In the genomic region with DNA sequence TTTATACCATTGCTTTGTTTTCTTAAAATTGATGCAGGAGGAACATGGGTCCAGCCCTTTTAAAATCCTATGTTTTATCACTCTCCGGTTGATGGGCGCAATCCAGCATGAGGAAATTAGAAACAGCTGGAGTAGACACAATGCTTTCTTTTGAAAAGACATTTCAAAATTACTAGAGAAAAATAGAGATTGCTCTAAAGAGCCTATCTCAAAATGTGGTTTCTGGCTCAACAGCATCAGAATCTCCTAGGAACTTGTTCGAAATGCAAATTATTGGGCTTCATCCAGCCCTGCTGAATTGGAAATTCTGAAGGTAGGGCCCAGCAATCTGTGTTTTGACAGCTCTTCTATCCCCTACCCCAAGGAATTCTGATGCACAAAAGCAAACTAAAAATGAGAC, we compare ENCODE assay signal across 27 cellular contexts.
DNase-seq lines count a peak whose midpoint lies in the region; ATAC-seq, FAIRE-seq and TF ChIP-seq lines count a peak whose summit lies in the region.
"Had no signal": no experiment of that assay in that cellular context is flagged by ENCODE, and none has a peak within 500 bp of the region (broad histone marks: within the 10 kb centered on the region; RNA-seq: fewer than 3 reads in every experiment).

No MANE protein-coding gene starts in this region.

- BruUV-seq in IMR-90 (replicated peaks; lab: Mats Ljungman, UMichigan) = no TSS peak

- in situ Hi-C loops in IMR-90 (cut with MboI; ENCODE audit: low sequenced_read_pairs) = no loop called here
- in situ Hi-C loops in GM13976 (cut with MboI; ENCODE audit: low sequenced_read_pairs, unreplicated experiment) = no loop called here

- H3K79me1 ChIP-seq in IMR-90 (ENCODE audit: low read depth in 1 of 2, low read length in 2 of 2) = no peaks in the 10 kb centered on the region

- H3K36me3 Mint-ChIP-seq in astrocyte (ENCODE audit: low read depth, unreplicated experiment) (no peaks in the 10 kb centered on the region), nephron (ENCODE audit: low read depth) (no peaks in the 10 kb centered on the region)
- H3K36me3 Mint-ChIP-seq: activated CD8-positive, alpha-beta memory T cell treated with anti-CD3 and anti-CD28 coated beads, Interleukin-2, amount 10 ng/mL, durations not matched to agents 7 days and 5 days; stimulated activated memory B cell treated with anti-CD40 and anti-IgM and Interleukin-4, amounts not matched to agents 10 μg/mL and 1 μg/mL and 100 μg/mL, for 72 hours had no signal

- peak overlapping the region; percentile 91 for H4K91ac ChIP-seq in IMR-90 (ENCODE audit: insufficient read depth, low read depth, low read length)

- WGBS in IMR-90 (ENCODE audit: extremely low coverage in 2 of 2, insufficient read length in 1 of 2), 2 experiments = no CpG with 5 or more reads among the region's 3 CpGs

- H3K4me1 ChIP-seq in IMR-90 (ENCODE audit: control insufficient read depth, insufficient read depth, low read length) = peaks cover 13% of the 10 kb centered on the region
- peaks cover 24% of the 10 kb centered on the region for H3K4me1 ChIP-seq in astrocyte (ENCODE audit: insufficient read depth, low read length)
- H3K4me1 ChIP-seq: ascending aorta, BLaER1, esophagus muscularis mucosa had no signal

- peak overlapping the region; percentile 76 for H3K14ac ChIP-seq in IMR-90 (replicated peaks; ENCODE audit: low read depth, low read length)

- no peak for TF ChIP-seq POLR2A in IMR-90 (IDR thresholded peaks at IDR 0.05; ENCODE audit: low read depth, low read length)
- TF ChIP-seq POLR2A in GM12891 (IDR thresholded peaks at IDR 0.05; ENCODE audit: low read depth, low read length) = no peak

- H3K4me3 Mint-ChIP-seq in astrocyte (ENCODE audit: unreplicated experiment) (no peak overlapping the region), nephron (no peak overlapping the region)
- H3K4me3 Mint-ChIP-seq: activated CD4-positive, alpha-beta T cell treated with anti-CD3 and anti-CD28 coated beads, Interleukin-2, amount 10 ng/mL, durations not matched to agents 7 days and 5 days; activated CD8-positive, alpha-beta memory T cell treated with anti-CD3 and anti-CD28 coated beads, Interleukin-2, amount 10 ng/mL, durations not matched to agents 7 days and 5 days; activated T-cell treated with anti-CD3 and anti-CD28 coated beads, Interleukin-2, amount 50 U/mL, for 72 hours; stimulated activated memory B cell treated with anti-CD40 and anti-IgM and Interleukin-4, amounts not matched to agents 10 μg/mL and 1 μg/mL and 100 μg/mL, for 72 hours had no signal

- peak overlapping the region; percentile 95 for H2BK120ac ChIP-seq in IMR-90 (ENCODE audit: low read depth, low read length)

- peak overlapping the region; percentile 62 for H3K27ac ChIP-seq in IMR-90 (ENCODE audit: insufficient read depth, low read length)
- H3K27ac ChIP-seq in astrocyte (ENCODE audit: low read depth, low read length) = peak overlapping the region; percentile 53
- H3K27ac ChIP-seq: ascending aorta, BLaER1, esophagus muscularis mucosa had no signal

- H2AK5ac ChIP-seq in IMR-90 (ENCODE audit: low read depth, low read length) = peak overlapping the region; percentile 25; the same call in 1 of the 2 replicates

- POLR2A ChIA-PET in IMR-90 (lab: Charles Lee; ENCODE audit: unreplicated experiment) = no interaction called here

- H3K4me2 ChIP-seq in IMR-90 (ENCODE audit: low read depth, low read length) = peak overlapping the region; percentile 29; the same call in 1 of the 2 replicates
- peak overlapping the region; percentile 72 for H3K4me2 ChIP-seq in astrocyte (ENCODE audit: low read length)
- H3K4me2 ChIP-seq: BLaER1 had no signal

- no peak for TF ChIP-seq RAD21 in IMR-90 (IDR thresholded peaks at IDR 0.05; ENCODE audit: low read length)

- H2BK20ac ChIP-seq in IMR-90 (ENCODE audit: low read depth, low read length) = peak overlapping the region; percentile 89

- H3K79me2 ChIP-seq in astrocyte (ENCODE audit: insufficient read depth, low read length) = no peaks in the 10 kb centered on the region

- peak overlapping the region; percentile 45 for H2BK15ac ChIP-seq in IMR-90 (ENCODE audit: low read depth, low read length)

- H2AK9ac ChIP-seq in IMR-90 (replicated peaks; ENCODE audit: low read depth, low read length, poor library complexity) = no peak overlapping the region

- peak overlapping the region; percentile 69 to 72 for H4K8ac ChIP-seq in IMR-90 (ENCODE audit: low read depth in 2 of 2, low read length in 2 of 2)

- H3K9ac ChIP-seq in IMR-90 (ENCODE audit: low read depth, low read length) (peak overlapping the region; percentile 42), astrocyte (ENCODE audit: low read length) (peak overlapping the region; percentile 42)
- H3K9ac ChIP-seq: BLaER1 had no signal

- FAIRE-seq in astrocyte (lab: Jason Lieb, UNC) (no peak), GM12891 (lab: Jason Lieb, UNC) (no peak)
- FAIRE-seq: G401.6, GM18507 had no signal

- dilution Hi-C loops in IMR-90 (cut with HindIII; ENCODE audit: low sequenced_read_pairs, unreplicated experiment) = no loop called here

- H3K56ac ChIP-seq in IMR-90 (ENCODE audit: extremely low read depth, insufficient read depth, low read length) = peak overlapping the region; percentile 60

- H3K9me3 ChIP-seq in IMR-90 (ENCODE audit: control insufficient read depth, insufficient read depth, low read length) = no peaks in the 10 kb centered on the region
- H3K9me3 ChIP-seq in astrocyte (ENCODE audit: insufficient read depth, low read depth, low read length) = no peaks in the 10 kb centered on the region
- H3K9me3 ChIP-seq: ascending aorta, esophagus muscularis mucosa had no signal

- H3K9me1 ChIP-seq in IMR-90 (ENCODE audit: insufficient read depth, low read length) = no peaks in the 10 kb centered on the region

- no peak; the same call in none of the 2 replicates for ATAC-seq in IMR-90 (ENCODE audit: low read depth)
- ATAC-seq: activated CD8-positive, alpha-beta memory T cell treated with anti-CD3 and anti-CD28 coated beads, Interleukin-2, amount 10 ng/mL, durations not matched to agents 7 days and 5 days; activated T-cell treated with anti-CD3 and anti-CD28 coated beads, Interleukin-2, amount 50 U/mL, for 72 hours; stimulated activated memory B cell treated with anti-CD40 and anti-IgM and Interleukin-4, amounts not matched to agents 10 μg/mL and 1 μg/mL and 100 μg/mL, for 72 hours had no signal

- H3K4me3 ChIP-seq in IMR-90 (ENCODE audit: insufficient read depth, low read depth, low read length) (no peak overlapping the region), astrocyte (ENCODE audit: insufficient read depth, low read depth, low read length) (no peak overlapping the region), fibroblast of mammary gland (ENCODE audit: control insufficient read depth, low read depth, low read length) (no peak overlapping the region)
- H3K4me3 ChIP-seq: ascending aorta, BLaER1, esophagus muscularis mucosa had no signal

- H3K9me3 Mint-ChIP-seq in astrocyte (ENCODE audit: unreplicated experiment) (no peaks in the 10 kb centered on the region), nephron (no peaks in the 10 kb centered on the region)
- H3K9me3 Mint-ChIP-seq: activated CD4-positive, alpha-beta T cell treated with anti-CD3 and anti-CD28 coated beads, Interleukin-2, amount 10 ng/mL, durations not matched to agents 7 days and 5 days had no signal

- CTCF ChIA-PET in IMR-90 (lab: Yijun Ruan, JAX) = interaction anchor here (0.9 to 1.6 kb wide), 3 partner anchors 13 to 312 kb away, joined by 3 to 4 read pairs (median 4); no protein-coding TSS in a partner anchor

- H4K20me1 ChIP-seq in IMR-90 (ENCODE audit: insufficient read depth, low read length) = no peaks in the 10 kb centered on the region
- H4K20me1 ChIP-seq in astrocyte (ENCODE audit: insufficient read depth, low read length) = no peaks in the 10 kb centered on the region
- H4K20me1 ChIP-seq: BLaER1 had no signal

- intact Hi-C loops in IMR-90 (cut with micrococcal nuclease) = loop anchor here (5.0 kb wide), 2 partner anchors 44 to 109 kb away; no protein-coding TSS in a partner anchor

- H2AFZ ChIP-seq in IMR-90 (replicated peaks; ENCODE audit: low read length, poor library complexity) (no peak overlapping the region), astrocyte (ENCODE audit: low read depth, low read length) (no peak overlapping the region)

- H3K27me3 ChIP-seq in IMR-90 (ENCODE audit: control insufficient read depth, insufficient read depth, low read length) = no peaks in the 10 kb centered on the region
- no peaks in the 10 kb centered on the region for H3K27me3 ChIP-seq in astrocyte (ENCODE audit: insufficient read depth, low read length)
- H3K27me3 ChIP-seq: ascending aorta, BLaER1, esophagus muscularis mucosa had no signal

- H3K4me1 Mint-ChIP-seq in astrocyte (ENCODE audit: low read depth, unreplicated experiment) = peaks cover 19% of the 10 kb centered on the region
- peaks cover 20% of the 10 kb centered on the region for H3K4me1 Mint-ChIP-seq in nephron
- H3K4me1 Mint-ChIP-seq: activated CD4-positive, alpha-beta T cell treated with anti-CD3 and anti-CD28 coated beads, Interleukin-2, amount 10 ng/mL, durations not matched to agents 7 days and 5 days; activated CD8-positive, alpha-beta memory T cell treated with anti-CD3 and anti-CD28 coated beads, Interleukin-2, amount 10 ng/mL, durations not matched to agents 7 days and 5 days; stimulated activated memory B cell treated with anti-CD40 and anti-IgM and Interleukin-4, amounts not matched to agents 10 μg/mL and 1 μg/mL and 100 μg/mL, for 72 hours had no signal

- peak overlapping the region; percentile 79 for H3K23ac ChIP-seq in IMR-90 (ENCODE audit: low read depth, low read length)

- H4K5ac ChIP-seq in IMR-90 (ENCODE audit: low read depth, low read length) = peak overlapping the region; percentile 97

- H3K36me3 ChIP-seq in IMR-90 (ENCODE audit: control insufficient read depth, insufficient read depth, low read length) (no peaks in the 10 kb centered on the region), astrocyte (ENCODE audit: insufficient read depth, low read length) (no peaks in the 10 kb centered on the region)
- H3K36me3 ChIP-seq: ascending aorta, BLaER1, esophagus muscularis mucosa had no signal

- H2BK5ac ChIP-seq in IMR-90 (ENCODE audit: low read depth, low read length, poor library complexity, severe bottlenecking) = peak overlapping the region; percentile 90

- H3K18ac ChIP-seq in IMR-90 (ENCODE audit: low read depth, low read length) = peak overlapping the region; percentile 99

- peak overlapping the region; percentile 85 for H3K4ac ChIP-seq in IMR-90 (ENCODE audit: low read depth, low read length)

- H3K27ac Mint-ChIP-seq in astrocyte (ENCODE audit: unreplicated experiment) (no peak overlapping the region), nephron (peak overlapping the region; percentile 33 to 81 (median 80))
- H3K27ac Mint-ChIP-seq: activated CD4-positive, alpha-beta T cell treated with anti-CD3 and anti-CD28 coated beads, Interleukin-2, amount 10 ng/mL, durations not matched to agents 7 days and 5 days; activated CD8-positive, alpha-beta memory T cell treated with anti-CD3 and anti-CD28 coated beads, Interleukin-2, amount 10 ng/mL, durations not matched to agents 7 days and 5 days; activated T-cell treated with anti-CD3 and anti-CD28 coated beads, Interleukin-2, amount 50 U/mL, for 72 hours; stimulated activated memory B cell treated with anti-CD40 and anti-IgM and Interleukin-4, amounts not matched to agents 10 μg/mL and 1 μg/mL and 100 μg/mL, for 72 hours had no signal

- TF ChIP-seq CTCF in IMR-90 (conservative IDR thresholded peaks at IDR 0.05; ENCODE audit: low read depth, low read length) (no peak), astrocyte (IDR thresholded peaks at IDR 0.05; ENCODE audit: insufficient read depth, low read depth, low read length) (no peak), fibroblast of mammary gland (conservative IDR thresholded peaks at IDR 0.05; ENCODE audit: control insufficient read depth, insufficient read depth, low read depth, low read length) (no peak), nephron (IDR thresholded peaks at IDR 0.05; ENCODE audit: unreplicated experiment in 3 of 3) (no peak), GM13976 (IDR thresholded peaks at IDR 0.05; ENCODE audit: borderline replicate concordance, control extremely low read depth, extremely low read depth, insufficient read depth, missing control alignments) (no peak)

- DNase-seq in IMR-90 (peak; percentile 12), astrocyte (ENCODE audit: low read depth) (peak; percentile 85), fibroblast of mammary gland (ENCODE audit: low read depth) (peak; percentile 19), GM13976 (ENCODE audit: low spot score) (no peak), GM12891 (ENCODE audit: insufficient read length, low spot score) (no peak), cerebellar cortex (ENCODE audit: low spot score) (no peak)
- DNase-seq: ACHN; activated CD4-positive, alpha-beta T cell treated with anti-CD3 and anti-CD28 coated beads, Interleukin-2, amount 10 ng/mL, durations not matched to agents 7 days and 5 days; activated CD8-positive, alpha-beta memory T cell treated with anti-CD3 and anti-CD28 coated beads, Interleukin-2, amount 10 ng/mL, durations not matched to agents 7 days and 5 days; activated naive CD4-positive, alpha-beta T cell treated with anti-CD3 and anti-CD28 coated beads, Interleukin-2, amount 50 U/mL, for 16 hours; activated T-cell treated with anti-CD3 and anti-CD28 coated beads, Interleukin-2, amount 50 U/mL, for 72 hours; DMS53; effector memory CD4-positive, alpha-beta T cell; H7; Karpas-422; mesendoderm; NCI-H187; occipital lobe; stimulated activated CD4-positive, alpha-beta T cell treated with anti-CD3 and anti-CD28 coated beads, Interleukin-2, amount 100 ng/mL, for 48 hours; T1000 had no signal

- H3K27me3 Mint-ChIP-seq in astrocyte (ENCODE audit: low read depth, unreplicated experiment) (no peaks in the 10 kb centered on the region), nephron (ENCODE audit: low read depth) (no peaks in the 10 kb centered on the region)
- H3K27me3 Mint-ChIP-seq: activated CD4-positive, alpha-beta T cell treated with anti-CD3 and anti-CD28 coated beads, Interleukin-2, amount 10 ng/mL, durations not matched to agents 7 days and 5 days; activated CD8-positive, alpha-beta memory T cell treated with anti-CD3 and anti-CD28 coated beads, Interleukin-2, amount 10 ng/mL, durations not matched to agents 7 days and 5 days; stimulated activated memory B cell treated with anti-CD40 and anti-IgM and Interleukin-4, amounts not matched to agents 10 μg/mL and 1 μg/mL and 100 μg/mL, for 72 hours had no signal

Comparison
In these comparisons a context has a peak if more than half of its experiments do, and no peak if none do; other contexts are left out.
1. DNase-seq: peak in IMR-90 (single experiment), astrocyte (single experiment) and fibroblast of mammary gland (single experiment); none in GM13976 (single experiment), GM12891 (single experiment) and cerebellar cortex (single experiment).